1 cellular context compared by ENCODE assay signal in the genomic region with DNA sequence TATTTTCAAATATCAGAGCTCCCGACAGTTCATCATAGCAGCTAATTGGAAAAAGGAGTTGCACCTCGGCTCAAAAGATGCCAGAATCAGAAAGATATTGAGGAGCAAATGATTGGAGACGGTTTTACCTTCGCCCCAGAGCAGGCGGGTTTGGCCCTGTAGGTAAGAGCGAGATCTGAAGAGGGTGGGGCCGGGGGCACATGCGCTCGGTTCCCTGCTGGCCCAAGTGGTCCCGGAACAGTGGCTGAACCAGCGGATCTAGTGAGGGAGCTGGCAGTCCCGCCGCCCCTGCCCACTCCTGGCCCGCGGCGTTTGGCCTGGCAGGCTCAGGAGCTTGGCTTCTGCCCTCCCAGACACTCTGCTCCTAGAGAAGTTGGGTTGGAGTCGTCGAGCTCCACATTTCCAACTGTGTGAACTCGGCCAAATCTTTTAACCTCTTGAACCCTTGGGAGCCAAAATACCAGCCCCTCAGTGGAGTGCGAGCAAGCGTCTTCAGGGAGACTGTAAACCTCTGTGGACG.
TF ChIP-seq lines count a peak whose summit lies in the region.

No MANE protein-coding gene starts in this region.

TF ChIP-seq in GM23338, 12 proteins besides CTCF, POLR2A, EP300 and RAD21 (continued from another document):
- TF ChIP-seq, protein P1, sequence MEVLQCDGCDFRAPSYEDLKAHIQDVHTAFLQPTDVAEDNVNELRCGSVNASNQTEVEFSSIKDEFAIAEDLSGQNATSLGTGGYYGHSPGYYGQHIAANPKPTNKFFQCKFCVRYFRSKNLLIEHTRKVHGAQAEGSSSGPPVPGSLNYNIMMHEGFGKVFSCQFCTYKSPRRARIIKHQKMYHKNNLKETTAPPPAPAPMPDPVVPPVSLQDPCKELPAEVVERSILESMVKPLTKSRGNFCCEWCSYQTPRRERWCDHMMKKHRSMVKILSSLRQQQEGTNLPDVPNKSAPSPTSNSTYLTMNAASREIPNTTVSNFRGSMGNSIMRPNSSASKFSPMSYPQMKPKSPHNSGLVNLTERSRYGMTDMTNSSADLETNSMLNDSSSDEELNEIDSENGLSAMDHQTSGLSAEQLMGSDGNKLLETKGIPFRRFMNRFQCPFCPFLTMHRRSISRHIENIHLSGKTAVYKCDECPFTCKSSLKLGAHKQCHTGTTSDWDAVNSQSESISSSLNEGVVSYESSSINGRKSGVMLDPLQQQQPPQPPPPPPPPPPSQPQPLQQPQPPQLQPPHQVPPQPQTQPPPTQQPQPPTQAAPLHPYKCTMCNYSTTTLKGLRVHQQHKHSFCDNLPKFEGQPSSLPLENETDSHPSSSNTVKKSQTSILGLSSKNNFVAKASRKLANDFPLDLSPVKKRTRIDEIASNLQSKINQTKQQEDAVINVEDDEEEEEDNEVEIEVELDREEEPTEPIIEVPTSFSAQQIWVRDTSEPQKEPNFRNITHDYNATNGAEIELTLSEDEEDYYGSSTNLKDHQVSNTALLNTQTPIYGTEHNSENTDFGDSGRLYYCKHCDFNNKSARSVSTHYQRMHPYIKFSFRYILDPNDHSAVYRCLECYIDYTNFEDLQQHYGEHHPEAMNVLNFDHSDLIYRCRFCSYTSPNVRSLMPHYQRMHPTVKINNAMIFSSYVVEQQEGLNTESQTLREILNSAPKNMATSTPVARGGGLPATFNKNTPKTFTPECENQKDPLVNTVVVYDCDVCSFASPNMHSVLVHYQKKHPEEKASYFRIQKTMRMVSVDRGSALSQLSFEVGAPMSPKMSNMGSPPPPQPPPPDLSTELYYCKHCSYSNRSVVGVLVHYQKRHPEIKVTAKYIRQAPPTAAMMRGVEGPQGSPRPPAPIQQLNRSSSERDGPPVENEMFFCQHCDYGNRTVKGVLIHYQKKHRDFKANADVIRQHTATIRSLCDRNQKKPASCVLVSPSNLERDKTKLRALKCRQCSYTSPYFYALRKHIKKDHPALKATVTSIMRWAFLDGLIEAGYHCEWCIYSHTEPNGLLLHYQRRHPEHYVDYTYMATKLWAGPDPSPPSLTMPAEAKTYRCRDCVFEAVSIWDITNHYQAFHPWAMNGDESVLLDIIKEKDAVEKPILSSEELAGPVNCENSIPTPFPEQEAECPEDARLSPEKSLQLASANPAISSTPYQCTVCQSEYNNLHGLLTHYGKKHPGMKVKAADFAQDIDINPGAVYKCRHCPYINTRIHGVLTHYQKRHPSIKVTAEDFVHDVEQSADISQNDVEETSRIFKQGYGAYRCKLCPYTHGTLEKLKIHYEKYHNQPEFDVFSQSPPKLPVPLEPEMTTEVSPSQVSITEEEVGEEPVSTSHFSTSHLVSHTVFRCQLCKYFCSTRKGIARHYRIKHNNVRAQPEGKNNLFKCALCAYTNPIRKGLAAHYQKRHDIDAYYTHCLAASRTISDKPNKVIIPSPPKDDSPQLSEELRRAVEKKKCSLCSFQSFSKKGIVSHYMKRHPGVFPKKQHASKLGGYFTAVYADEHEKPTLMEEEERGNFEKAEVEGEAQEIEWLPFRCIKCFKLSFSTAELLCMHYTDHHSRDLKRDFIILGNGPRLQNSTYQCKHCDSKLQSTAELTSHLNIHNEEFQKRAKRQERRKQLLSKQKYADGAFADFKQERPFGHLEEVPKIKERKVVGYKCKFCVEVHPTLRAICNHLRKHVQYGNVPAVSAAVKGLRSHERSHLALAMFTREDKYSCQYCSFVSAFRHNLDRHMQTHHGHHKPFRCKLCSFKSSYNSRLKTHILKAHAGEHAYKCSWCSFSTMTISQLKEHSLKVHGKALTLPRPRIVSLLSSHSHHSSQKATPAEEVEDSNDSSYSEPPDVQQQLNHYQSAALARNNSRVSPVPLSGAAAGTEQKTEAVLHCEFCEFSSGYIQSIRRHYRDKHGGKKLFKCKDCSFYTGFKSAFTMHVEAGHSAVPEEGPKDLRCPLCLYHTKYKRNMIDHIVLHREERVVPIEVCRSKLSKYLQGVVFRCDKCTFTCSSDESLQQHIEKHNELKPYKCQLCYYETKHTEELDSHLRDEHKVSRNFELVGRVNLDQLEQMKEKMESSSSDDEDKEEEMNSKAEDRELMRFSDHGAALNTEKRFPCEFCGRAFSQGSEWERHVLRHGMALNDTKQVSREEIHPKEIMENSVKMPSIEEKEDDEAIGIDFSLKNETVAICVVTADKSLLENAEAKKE (CRISPR knock-in tag; IDR thresholded peaks at IDR 0.05) = no peak
